ENCODE assay signal across 18 cellular contexts in the genomic region with DNA sequence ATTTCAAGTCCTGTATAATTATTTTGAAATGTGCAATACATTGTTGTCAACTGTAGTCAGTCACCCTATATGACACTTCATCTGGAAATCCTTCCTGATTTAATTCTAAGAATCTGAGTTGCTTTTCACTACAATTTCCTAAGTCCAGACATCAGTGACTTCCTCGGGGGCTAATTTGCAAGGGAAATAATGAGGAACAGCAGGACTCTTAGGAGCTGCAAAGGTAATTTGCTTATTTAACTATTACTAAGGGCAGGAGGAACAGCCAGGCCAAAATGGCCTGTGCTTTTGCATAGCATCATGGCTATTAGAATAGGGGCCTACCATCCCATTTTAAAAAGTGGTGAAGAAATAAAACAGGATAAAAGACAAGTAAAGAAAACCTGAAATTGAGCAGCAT.
DNase-seq lines count a peak whose midpoint lies in the region; ATAC-seq and TF ChIP-seq lines count a peak whose summit lies in the region.
"Had no signal": no experiment of that assay in that cellular context is flagged by ENCODE, and none has a peak within 500 bp of the region (broad histone marks: within the 10 kb centered on the region; RNA-seq: fewer than 3 reads in every experiment).

No MANE protein-coding gene starts in this region.

- no peak for TF ChIP-seq POLR2A in esophagus squamous epithelium (IDR thresholded peaks at IDR 0.05)

- H3K79me2 ChIP-seq in SK-N-SH (ENCODE audit: insufficient read depth) (no peaks in the 10 kb centered on the region), neural cell (replicated peaks; ENCODE audit: insufficient read depth, low read length) (no peaks in the 10 kb centered on the region)

- WGBS in SK-N-SH (ENCODE audit: low lambda C conversion rate), result 26% methylated on average over 1 of the region's 1 CpG
- WGBS in esophagus squamous epithelium, 2 donors, result 21 to 47% methylated on average over 1 of the region's 1 CpG

- no peak overlapping the region for H3K4me2 ChIP-seq in SK-N-SH
- H3K4me2 ChIP-seq in neural cell (ENCODE audit: low read length), result no peak overlapping the region
- H3K4me2 ChIP-seq: BLaER1 had no signal

- TF ChIP-seq CTCF in SK-N-SH (IDR thresholded peaks at IDR 0.05), result no peak
- TF ChIP-seq CTCF in neural cell (IDR thresholded peaks at IDR 0.05; ENCODE audit: poor library complexity, severe bottlenecking), result no peak
- TF ChIP-seq CTCF in esophagus squamous epithelium (IDR thresholded peaks at IDR 0.05), result no peak

- DNase-seq in SK-N-SH (peak; percentile 28), NCI-H1048 (lab: John Stamatoyannopoulos, UW) (peak; percentile 58), NCI-H69 (lab: John Stamatoyannopoulos, UW) (peak; percentile 44), esophagus squamous epithelium (lab: John Stamatoyannopoulos, UW) (no peak), NCI-H446 (lab: John Stamatoyannopoulos, UW) (no peak)
- DNase-seq in stimulated activated CD4-positive, alpha-beta T cell treated with anti-CD3 and anti-CD28 coated beads, Interleukin-2, amount 100 ng/mL, for 24 hours, result no peak
- DNase-seq: Caco-2; CD4-positive, CD25-positive, alpha-beta regulatory T cell; CD8-positive, alpha-beta T cell; DMS53; DMS79 treated with DMSO at 0.1 percent for 48 hours; GF-D8; H9 had no signal

- no peak overlapping the region for H3K4me3 ChIP-seq in SK-N-SH (ENCODE audit: low read depth in 2 of 2, low read length in 1 of 2)
- no peak overlapping the region for H3K4me3 ChIP-seq in neural cell (ENCODE audit: low read length)
- no peak overlapping the region for H3K4me3 ChIP-seq in esophagus squamous epithelium
- H3K4me3 ChIP-seq: BLaER1 had no signal

- no peaks in the 10 kb centered on the region for H3K27me3 ChIP-seq in SK-N-SH (ENCODE audit: insufficient read depth)
- no peaks in the 10 kb centered on the region for H3K27me3 ChIP-seq in neural cell (ENCODE audit: insufficient read depth, low read depth, low read length)
- no peaks in the 10 kb centered on the region for H3K27me3 ChIP-seq in esophagus squamous epithelium
- H3K27me3 ChIP-seq: BLaER1 had no signal

- CTCF ChIA-PET in SK-N-SH (lab: Yijun Ruan, JAX), result interaction anchor here (0.6 to 1.2 kb wide), 3 partner anchors 206 to 358 kb away, joined by 3 to 4 read pairs (median 3); no protein-coding TSS in a partner anchor

- H3K9ac ChIP-seq in SK-N-SH (no peak overlapping the region), neural cell (ENCODE audit: low read length) (no peak overlapping the region)
- H3K9ac ChIP-seq: BLaER1 had no signal

- peak in 1 of 2 experiments; percentile 74; a peak in 1 of 4 replicates for TF ChIP-seq EP300 in SK-N-SH (IDR thresholded peaks at IDR 0.05; ENCODE audit: borderline replicate concordance in 1 of 2, low read depth in 1 of 2, low read length in 1 of 2)
- no peak for TF ChIP-seq EP300 in neural cell (conservative IDR thresholded peaks at IDR 0.05; ENCODE audit: poor library complexity, severe bottlenecking)

- TF ChIP-seq RAD21 in SK-N-SH (IDR thresholded peaks at IDR 0.05; ENCODE audit: low read length) (no peak), neural cell (conservative IDR thresholded peaks at IDR 0.05) (no peak)

- H3F3A ChIP-seq in SK-N-SH (replicated peaks; ENCODE audit: insufficient read depth) (no peaks in the 10 kb centered on the region), neural cell (ENCODE audit: insufficient read depth, low read length, poor library complexity, severe bottlenecking) (peaks cover 6% of the 10 kb centered on the region)

- H3K36me3 ChIP-seq in SK-N-SH (replicated peaks in 1 of 2; ENCODE audit: control insufficient read depth in 1 of 2, insufficient read depth in 2 of 2, low read length in 1 of 2) (no peaks in the 10 kb centered on the region), neural cell (ENCODE audit: insufficient read depth, low read length) (no peaks in the 10 kb centered on the region), esophagus squamous epithelium (no peaks in the 10 kb centered on the region)
- H3K36me3 ChIP-seq: BLaER1 had no signal

- H4K20me1 ChIP-seq in SK-N-SH (ENCODE audit: insufficient read depth) (no peaks in the 10 kb centered on the region), neural cell (ENCODE audit: insufficient read depth) (no peaks in the 10 kb centered on the region)
- H4K20me1 ChIP-seq: BLaER1 had no signal

- intact Hi-C loops in esophagus squamous epithelium (cut with DNase I), result no loop called here

- ATAC-seq in SK-N-SH treated with all-trans-retinoic acid at 6 μM for 48 hours, result no peak
- ATAC-seq: CD8-positive, alpha-beta T cell; HCT116 had no signal

- H3K27ac ChIP-seq in SK-N-SH (ENCODE audit: low read depth in 2 of 2, low read length in 1 of 2), result peak overlapping the region in 1 of 2 experiments; percentile 76; a peak in 2 of 4 replicates
- H3K27ac ChIP-seq in neural cell (ENCODE audit: low read length), result no peak overlapping the region
- H3K27ac ChIP-seq in esophagus squamous epithelium, result no peak overlapping the region
- H3K27ac ChIP-seq: BLaER1, C4-2B had no signal

- peaks cover 18 to 41% of the 10 kb centered on the region in 2 experiments for H3K4me1 ChIP-seq in SK-N-SH (ENCODE audit: control insufficient read depth in 1 of 2, insufficient read depth in 2 of 2, low read depth in 1 of 2, low read length in 1 of 2)
- H3K4me1 ChIP-seq in esophagus squamous epithelium, result no peaks in the 10 kb centered on the region
- H3K4me1 ChIP-seq: Caco-2 had no signal

- H3K9me2 ChIP-seq in SK-N-SH, result no peaks in the 10 kb centered on the region
- H3K9me2 ChIP-seq in neural cell (ENCODE audit: insufficient read depth, low read length), result no peaks in the 10 kb centered on the region

- POLR2A ChIA-PET in SK-N-SH (lab: Yijun Ruan, JAX), result no interaction called here

- no peaks in the 10 kb centered on the region for H3K9me3 ChIP-seq in SK-N-SH
- H3K9me3 ChIP-seq in neural cell (ENCODE audit: low read length), result no peaks in the 10 kb centered on the region
- H3K9me3 ChIP-seq in esophagus squamous epithelium, result no peaks in the 10 kb centered on the region
- H3K9me3 ChIP-seq: BLaER1, Caco-2 had no signal

- H2AFZ ChIP-seq in SK-N-SH (ENCODE audit: low read depth) (no peak overlapping the region), neural cell (ENCODE audit: low read depth, low read length) (no peak overlapping the region)

TF ChIP-seq in SK-N-SH, 30 proteins besides CTCF, POLR2A, EP300 and RAD21:
- peak; percentile 45; the same call in 1 of the 2 replicates for TF ChIP-seq RCOR1 (IDR thresholded peaks at IDR 0.05; ENCODE audit: low read length)
- TF ChIP-seq MXI1 (IDR thresholded peaks at IDR 0.05; ENCODE audit: low read depth, low read length), result no peak

TF ChIP-seq in SK-N-SH treated with all-trans-retinoic acid at 6 μM for 48 hours, 23 proteins besides CTCF, POLR2A, EP300 and RAD21:
- TF ChIP-seq ZFP30 (CRISPR knock-in tag; IDR thresholded peaks at IDR 0.05) (no peak), ZFP3 (CRISPR knock-in tag; IDR thresholded peaks at IDR 0.05) (no peak)

TF ChIP-seq in neural cell, 6 proteins besides CTCF, POLR2A, EP300 and RAD21:
- TF ChIP-seq TAF1 (IDR thresholded peaks at IDR 0.05; ENCODE audit: low read depth), result no peak
- TF ChIP-seq POLR2AphosphoS5 (IDR thresholded peaks at IDR 0.05), result peak; percentile 60

Comparison
In these comparisons a context has a peak if more than half of its experiments do, and no peak if none do; other contexts are left out.
1. DNase-seq: peak in SK-N-SH (single experiment), NCI-H1048 (single experiment) and NCI-H69 (single experiment); none in esophagus squamous epithelium (single experiment), stimulated activated CD4-positive, alpha-beta T cell treated with anti-CD3 and anti-CD28 coated beads, Interleukin-2, amount 100 ng/mL, for 24 hours (0 of 2) and NCI-H446 (0 of 2).